ENCODE assay signal across 1 cellular context in genomic region chr2:119683717-119684443, GRCh38.
TF ChIP-seq lines count a peak whose summit lies in the region.

No MANE protein-coding gene starts in this region.

TF ChIP-seq in HEK293, 187 proteins besides CTCF, POLR2A, EP300 and RAD21 (continued from another document):
- no peak for TF ChIP-seq RBAK (tag by site-specific recombination; IDR thresholded peaks at IDR 0.05)
- peak; percentile 18; the same call in 1 of the 2 replicates for TF ChIP-seq ZIC2 (tag by site-specific recombination; IDR thresholded peaks at IDR 0.05)
- TF ChIP-seq ZNF335 (tag by site-specific recombination; conservative IDR thresholded peaks at IDR 0.05), result 0 out of 2 replicates have a peak, but pooled peaks have one; percentile 1
- no peak for TF ChIP-seq ZNF121 (tag by site-specific recombination; IDR thresholded peaks at IDR 0.05)
- TF ChIP-seq ZNF600 (tag by site-specific recombination; IDR thresholded peaks at IDR 0.05), result peak; percentile 86
- TF ChIP-seq ZNF398 (tag by site-specific recombination; IDR thresholded peaks at IDR 0.05), result peak; percentile 50
- no peak for TF ChIP-seq ZNF837 (tag by site-specific recombination; IDR thresholded peaks at IDR 0.05)
- TF ChIP-seq GLIS1 (tag by site-specific recombination; IDR thresholded peaks at IDR 0.05), result peak; percentile 85
- TF ChIP-seq SCRT2 (tag by site-specific recombination; IDR thresholded peaks at IDR 0.05), result no peak
- 0 out of 2 replicates have a peak, but pooled peaks have one; percentile 2 for TF ChIP-seq PRDM10 (tag by site-specific recombination; IDR thresholded peaks at IDR 0.05)
